Comparison of ENCODE assay signal across 18 cellular contexts in genomic region chr7:90350032-90350431, GRCh38. TPM values are rescaled to one million over a fixed set of nuclear protein-coding genes. Genes with fewer than 3 reads are reported as not detected.
"Had no signal": no experiment of that assay in that cellular context is flagged by ENCODE, and none has a peak within 500 bp of the region (broad histone marks: within the 10 kb centered on the region; RNA-seq: fewer than 3 reads in every experiment).

No MANE protein-coding gene starts in this region.

RNA-seq across cellular contexts. Expression of gene FAM237B, which starts 28.9 kb away (rescaled TPM):
- total RNA-seq: activated B cell treated with CpG ODN at 0.5 μM for 24 hours; activated CD4-positive, alpha-beta memory T cell treated with anti-CD3 and anti-CD28 coated beads for 36 hours; activated CD4-positive, alpha-beta T cell treated with anti-CD3 and anti-CD28 coated beads, Interleukin-2, amount 10 ng/mL, durations not matched to agents 24 days and 14 days; activated CD8-positive, alpha-beta memory T cell treated with anti-CD3 and anti-CD28 coated beads for 36 hours; activated CD8-positive, alpha-beta T cell treated with anti-CD3 and anti-CD28 coated beads for 36 hours; activated naive CD4-positive, alpha-beta T cell treated with anti-CD3 and anti-CD28 coated beads for 36 hours; activated naive CD4-positive, alpha-beta T cell treated with anti-CD3 and anti-CD28 coated beads, Interleukin-2, amount 50 U/mL, for 72 hours; activated naive CD8-positive, alpha-beta T cell treated with anti-CD3 and anti-CD28 coated beads for 36 hours; activated T-cell treated with anti-CD3 and anti-CD28 coated beads, Interleukin-2, amount 50 U/mL, for 4 hours; activated T-cell treated with anti-CD3 and anti-CD28 coated beads, Interleukin-2, amount 50 U/mL, for 72 hours; activated T-helper 1 cell treated with anti-CD3 and anti-CD28 coated beads, Interleukin-12 subunit alpha, Interleukin-12 subunit beta, Interleukin-2, Interleukin-4 antibody, amounts not matched to agents 30 ng/mL and 10 ng/mL and 1 ng/mL, durations not matched to agents 14 hours and 24 hours and 36 hours; activated T-helper 17 cell treated with anti-CD3 and anti-CD28 coated beads, Interleukin-2, amount 50 U/mL, for 72 hours; adrenal gland; aorta; astrocyte; body of pancreas; cardiac septum; cerebellum had no signal
- polyA plus RNA-seq: adrenal gland, aorta had no signal
